Comparison of ENCODE assay signal across 21 cellular contexts in the genomic region with DNA sequence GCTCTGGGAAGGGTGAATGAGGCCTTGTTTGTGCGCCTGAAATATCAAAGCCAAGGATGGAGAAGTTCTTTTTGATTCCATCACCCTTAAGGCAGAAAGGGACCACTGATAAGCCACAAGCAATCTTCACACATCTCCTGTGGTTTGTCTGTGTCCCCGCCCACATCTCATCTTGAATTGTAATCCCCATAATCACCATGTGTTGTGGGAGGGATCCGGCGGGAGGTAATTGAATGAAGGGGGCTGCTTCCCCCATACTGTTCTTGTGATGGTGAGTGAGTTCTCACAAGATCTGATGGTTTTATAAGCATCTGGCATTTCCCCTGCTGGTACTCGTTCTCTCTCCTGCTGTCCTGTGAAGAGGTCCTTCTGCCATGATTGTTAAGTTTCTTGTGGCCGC.
"Had no signal": no experiment of that assay in that cellular context is flagged by ENCODE, and none has a peak within 500 bp of the region (broad histone marks: within the 10 kb centered on the region; RNA-seq: fewer than 3 reads in every experiment).

No MANE protein-coding gene starts in this region.

- H3K9me3 ChIP-seq: esophagus squamous epithelium, gastroesophageal sphincter, mucosa of descending colon, neutrophil, psoas muscle, right lobe of liver, spleen, tibial artery, upper lobe of left lung, vagina had no signal

- H3K36me3 ChIP-seq: esophagus squamous epithelium, gastroesophageal sphincter, neutrophil, right lobe of liver, spleen, tibial artery, upper lobe of left lung, vagina had no signal

- H3K36me3 Mint-ChIP-seq: immature natural killer cell; naive thymus-derived CD8-positive, alpha-beta T cell; stimulated activated memory B cell treated with anti-CD40 and anti-IgM and Interleukin-4, amounts not matched to agents 10 μg/mL and 1 μg/mL and 100 μg/mL, for 72 hours had no signal

- H3K27ac Mint-ChIP-seq: immature natural killer cell; naive thymus-derived CD8-positive, alpha-beta T cell; stimulated activated memory B cell treated with anti-CD40 and anti-IgM and Interleukin-4, amounts not matched to agents 10 μg/mL and 1 μg/mL and 100 μg/mL, for 72 hours; stimulated activated naive CD8-positive, alpha-beta T cell treated with anti-CD3 and anti-CD28 coated beads, Interleukin-15, Interleukin-2, amounts not matched to agents 100 ng/mL and 50 ng/mL, for 24 hours had no signal

- H3K4me3 Mint-ChIP-seq: immature natural killer cell; naive thymus-derived CD8-positive, alpha-beta T cell; stimulated activated memory B cell treated with anti-CD40 and anti-IgM and Interleukin-4, amounts not matched to agents 10 μg/mL and 1 μg/mL and 100 μg/mL, for 72 hours; stimulated activated naive CD8-positive, alpha-beta T cell treated with anti-CD3 and anti-CD28 coated beads, Interleukin-15, Interleukin-2, amounts not matched to agents 100 ng/mL and 50 ng/mL, for 24 hours had no signal

- H3K9me3 Mint-ChIP-seq: naive thymus-derived CD8-positive, alpha-beta T cell; stimulated activated memory B cell treated with anti-CD40 and anti-IgM and Interleukin-4, amounts not matched to agents 10 μg/mL and 1 μg/mL and 100 μg/mL, for 72 hours; stimulated activated naive CD8-positive, alpha-beta T cell treated with anti-CD3 and anti-CD28 coated beads, Interleukin-15, Interleukin-2, amounts not matched to agents 100 ng/mL and 50 ng/mL, for 24 hours had no signal

- H3K27me3 ChIP-seq: esophagus squamous epithelium, gastroesophageal sphincter, right lobe of liver, spleen, upper lobe of left lung, vagina had no signal

- DNase-seq: effector memory CD4-positive, alpha-beta T cell; esophagus squamous epithelium; foreskin fibroblast; glutamatergic neuron; immature natural killer cell; mucosa of descending colon; naive thymus-derived CD8-positive, alpha-beta T cell; psoas muscle; retina; right lobe of liver; spleen; stimulated activated CD4-positive, alpha-beta T cell treated with anti-CD3 and anti-CD28 coated beads, Interleukin-15, amount 100 ng/mL, for 24 hours; stimulated activated CD4-positive, alpha-beta T cell treated with anti-CD3 and anti-CD28 coated beads, Interleukin-1b, Interleukin-23, amount 100 ng/mL, for 48 hours; stimulated activated CD4-positive, alpha-beta T cell treated with anti-CD3 and anti-CD28 coated beads, Interleukin-4, amount 100 ng/mL, for 24 hours; tibial artery; upper lobe of left lung had no signal

- H3K4me1 Mint-ChIP-seq: immature natural killer cell; naive thymus-derived CD8-positive, alpha-beta T cell; stimulated activated memory B cell treated with anti-CD40 and anti-IgM and Interleukin-4, amounts not matched to agents 10 μg/mL and 1 μg/mL and 100 μg/mL, for 72 hours had no signal

- H3K4me3 ChIP-seq: esophagus squamous epithelium, gastroesophageal sphincter, mucosa of descending colon, psoas muscle, right lobe of liver, spleen, tibial artery, upper lobe of left lung, vagina had no signal

- H3K4me1 ChIP-seq: gastroesophageal sphincter, psoas muscle, right lobe of liver, spleen, tibial artery, upper lobe of left lung, vagina had no signal

- H3K27ac ChIP-seq: esophagus squamous epithelium, neutrophil, psoas muscle, right lobe of liver, spleen, tibial artery, upper lobe of left lung, vagina had no signal

- ATAC-seq: gastroesophageal sphincter; mucosa of descending colon; naive thymus-derived CD8-positive, alpha-beta T cell; psoas muscle; right lobe of liver; stimulated activated memory B cell treated with anti-CD40 and anti-IgM and Interleukin-4, amounts not matched to agents 10 μg/mL and 1 μg/mL and 100 μg/mL, for 72 hours had no signal

- H3K27me3 Mint-ChIP-seq: stimulated activated memory B cell treated with anti-CD40 and anti-IgM and Interleukin-4, amounts not matched to agents 10 μg/mL and 1 μg/mL and 100 μg/mL, for 72 hours had no signal
